20 cellular contexts compared by ENCODE assay signal in the genomic region with DNA sequence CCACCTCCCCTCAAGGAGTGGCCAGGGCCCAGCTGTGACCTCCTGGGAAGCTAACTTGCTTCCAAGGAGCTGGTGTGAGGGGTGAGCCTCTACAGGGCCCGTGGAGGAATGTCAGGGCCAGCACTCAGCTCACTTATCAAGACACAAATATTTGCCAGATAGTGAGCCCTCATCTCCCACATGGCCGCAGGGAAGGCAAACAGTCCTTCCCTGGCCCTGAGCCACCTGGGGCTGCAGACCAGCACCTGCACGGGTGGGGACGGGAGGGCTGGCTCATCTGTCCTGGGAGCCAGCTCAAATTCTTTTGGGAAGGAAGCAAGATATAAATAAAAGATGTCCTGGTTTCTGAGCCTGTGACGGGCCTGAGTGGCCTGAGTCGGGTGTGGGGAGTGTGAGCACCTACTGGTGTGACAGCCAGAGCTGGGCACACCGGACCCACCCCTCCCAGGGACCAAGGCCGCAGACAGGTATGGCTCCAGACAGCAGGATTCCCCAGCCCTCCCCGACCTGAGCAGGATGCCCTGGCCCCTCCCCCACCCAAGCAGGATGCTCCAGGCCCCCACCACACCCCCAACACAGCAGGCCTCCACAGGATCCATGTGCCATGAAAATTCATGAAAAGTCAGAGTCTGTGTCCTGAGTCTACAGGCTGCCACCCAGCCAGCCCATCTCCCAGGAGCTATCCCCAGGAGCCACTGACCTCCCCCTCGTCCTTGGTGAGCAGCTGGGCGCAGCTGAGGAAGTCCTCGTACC.
DNase-seq lines count a peak whose midpoint lies in the region; ATAC-seq, FAIRE-seq and TF ChIP-seq lines count a peak whose summit lies in the region.
"Had no signal": no experiment of that assay in that cellular context is flagged by ENCODE, and none has a peak within 500 bp of the region (broad histone marks: within the 10 kb centered on the region; RNA-seq: fewer than 3 reads in every experiment).

No MANE protein-coding gene starts in this region.

- CTCF ChIA-PET in K562 (lab: Yijun Ruan, JAX; ENCODE audit: low intra/inter-chr PET ratio), result no interaction called here

- TF ChIP-seq RAD21 in K562 (CRISPR knock-in tag; conservative IDR thresholded peaks at IDR 0.05 in 1 of 2, IDR thresholded peaks at IDR 0.05 in 1 of 2), result no peak

- no peak for ATAC-seq in activated T-cell treated with anti-CD3 and anti-CD28 coated beads, Interleukin-2, amount 50 U/mL, for 4 hours
- ATAC-seq in K562, result no peak; the same call in 1 of the 3 replicates
- ATAC-seq in naive thymus-derived CD8-positive, alpha-beta T cell, result no peak
- ATAC-seq: activated naive CD8-positive, alpha-beta T cell treated with anti-CD3 and anti-CD28 coated beads, Interleukin-2, amount 50 U/mL, for 24 hours had no signal

- no peak overlapping the region for H3K4me3 ChIP-seq in K562
- H3K4me3 ChIP-seq: suprapubic skin had no signal

- TF ChIP-seq CTCF in K562 (IDR thresholded peaks at IDR 0.05 in 2 of 3, conservative IDR thresholded peaks at IDR 0.05 in 1 of 3; ENCODE audit: insufficient read depth in 2 of 3, low read depth in 1 of 3, low read length in 3 of 3), result no peak
- no peak for TF ChIP-seq CTCF in mesothelial cell of epicardium (IDR thresholded peaks at IDR 0.05; ENCODE audit: unreplicated experiment)
- TF ChIP-seq CTCF in type B pancreatic cell (conservative IDR thresholded peaks at IDR 0.05), result no peak

- peak overlapping the region in 1 of 2 experiments; percentile 82; a peak in 2 of 4 replicates for H3K9ac ChIP-seq in K562 (ENCODE audit: insufficient read depth in 1 of 2, low read depth in 2 of 2, low read length in 2 of 2)

- H4K20me1 ChIP-seq in K562 (replicated peaks; ENCODE audit: control insufficient read depth, insufficient read depth, low read length), result no peaks in the 10 kb centered on the region

- peaks cover 37 to 74% of the 10 kb centered on the region in 2 experiments for H3K4me1 ChIP-seq in K562 (replicated peaks in 1 of 2; ENCODE audit: control insufficient read depth in 2 of 2, insufficient read depth in 2 of 2, low read length in 2 of 2)
- H3K4me1 ChIP-seq: suprapubic skin had no signal

- no peaks in the 10 kb centered on the region for H3K36me3 Mint-ChIP-seq in activated T-cell treated with anti-CD3 and anti-CD28 coated beads, Interleukin-2, amount 50 U/mL, for 24 hours (ENCODE audit: low read depth)
- H3K36me3 Mint-ChIP-seq in activated T-cell treated with anti-CD3 and anti-CD28 coated beads, Interleukin-2, amount 50 U/mL, for 4 hours (ENCODE audit: insufficient read depth), result no peaks in the 10 kb centered on the region
- no peaks in the 10 kb centered on the region for H3K36me3 Mint-ChIP-seq in mesothelial cell of epicardium
- no peaks in the 10 kb centered on the region for H3K36me3 Mint-ChIP-seq in type B pancreatic cell
- H3K36me3 Mint-ChIP-seq in naive thymus-derived CD8-positive, alpha-beta T cell, result no peaks in the 10 kb centered on the region
- H3K36me3 Mint-ChIP-seq: immature natural killer cell had no signal

- POLR2A ChIA-PET in K562 (lab: Yijun Ruan, JAX), result interaction anchor here (0.6 to 3.0 kb wide), 6 partner anchors 9 to 167 kb away, joined by 3 to 17 read pairs (median 4); no protein-coding TSS in a partner anchor
- POLR2A ChIA-PET in naive thymus-derived CD8-positive, alpha-beta T cell (lab: Charles Lee), result no interaction called here

- 69% methylated on average over 12 of the region's 12 CpGs for WGBS in K562 (ENCODE audit: insufficient coverage, low coverage, missing lambda C conversion rate)

- H2AFZ ChIP-seq in K562 (ENCODE audit: low read depth, low read length), result no peak overlapping the region

- no peaks in the 10 kb centered on the region for H3K4me1 Mint-ChIP-seq in activated T-cell treated with anti-CD3 and anti-CD28 coated beads, Interleukin-2, amount 50 U/mL, for 24 hours (ENCODE audit: low read depth)
- H3K4me1 Mint-ChIP-seq in activated T-cell treated with anti-CD3 and anti-CD28 coated beads, Interleukin-2, amount 50 U/mL, for 4 hours (ENCODE audit: low read depth), result no peaks in the 10 kb centered on the region
- H3K4me1 Mint-ChIP-seq in mesothelial cell of epicardium (peaks cover 42% of the 10 kb centered on the region), type B pancreatic cell (ENCODE audit: unreplicated experiment) (no peaks in the 10 kb centered on the region)
- H3K4me1 Mint-ChIP-seq in naive thymus-derived CD8-positive, alpha-beta T cell, result peaks cover 0 to 3% (median 0%) of the 10 kb centered on the region in 4 donors
- H3K4me1 Mint-ChIP-seq: activated naive CD8-positive, alpha-beta T cell treated with anti-CD3 and anti-CD28 coated beads, Interleukin-2, amount 50 U/mL, for 24 hours; central memory CD8-positive, alpha-beta T cell; immature natural killer cell had no signal

- no peak for FAIRE-seq in K562 (lab: Jason Lieb, UNC)
- FAIRE-seq: endothelial cell of umbilical vein had no signal

- H3K36me3 ChIP-seq in K562 (ENCODE audit: control insufficient read depth, insufficient read depth, low read length), result peaks cover 65% of the 10 kb centered on the region; the same call in 2 of the 3 replicates

- peaks cover 12% of the 10 kb centered on the region; the same call in 1 of the 3 replicates for H3K79me2 ChIP-seq in K562 (ENCODE audit: control insufficient read depth, insufficient read depth, low read length)

- H3K9me1 ChIP-seq in K562 (ENCODE audit: control insufficient read depth, insufficient read depth, low read length), result no peaks in the 10 kb centered on the region

- no peak overlapping the region for H3K4me3 Mint-ChIP-seq in activated T-cell treated with anti-CD3 and anti-CD28 coated beads, Interleukin-2, amount 50 U/mL, for 24 hours
- H3K4me3 Mint-ChIP-seq in activated T-cell treated with anti-CD3 and anti-CD28 coated beads, Interleukin-2, amount 50 U/mL, for 4 hours, result no peak overlapping the region
- H3K4me3 Mint-ChIP-seq in mesothelial cell of epicardium, result no peak overlapping the region
- H3K4me3 Mint-ChIP-seq in type B pancreatic cell, result no peak overlapping the region
- no peak overlapping the region for H3K4me3 Mint-ChIP-seq in naive thymus-derived CD8-positive, alpha-beta T cell
- H3K4me3 Mint-ChIP-seq: activated naive CD8-positive, alpha-beta T cell treated with anti-CD3 and anti-CD28 coated beads, Interleukin-2, amount 50 U/mL, for 24 hours; central memory CD8-positive, alpha-beta T cell; immature natural killer cell had no signal

- peak; percentile 14 for DNase-seq in activated T-cell treated with anti-CD3 and anti-CD28 coated beads, Interleukin-2, amount 50 U/mL, for 24 hours
- no peak for DNase-seq in activated T-cell treated with anti-CD3 and anti-CD28 coated beads, Interleukin-2, amount 50 U/mL, for 4 hours
- DNase-seq in K562 (ENCODE audit: extremely low read depth in 1 of 4, low spot score in 3 of 4), result no peak
- DNase-seq in mesothelial cell of epicardium (ENCODE audit: low spot score in 2 of 2, unreplicated experiment in 2 of 2), result peak in 1 of 2 experiments; percentile 62
- peak; percentile 64 for DNase-seq in type B pancreatic cell (ENCODE audit: extremely low spot score, unreplicated experiment)
- DNase-seq in naive thymus-derived CD8-positive, alpha-beta T cell, result no peak
- no peak for DNase-seq in COLO829 (ENCODE audit: low spot score)
- no peak for DNase-seq in SKM-1 treated with dmso at 0.1 percent for 144 hours (lab: John Stamatoyannopoulos, UW; ENCODE audit: unreplicated experiment)
- DNase-seq: ACHN; activated CD4-positive, alpha-beta T cell treated with anti-CD3 and anti-CD28 coated beads for 1 hour; activated naive CD8-positive, alpha-beta T cell treated with anti-CD3 and anti-CD28 coated beads, Interleukin-2, amount 50 U/mL, for 24 hours; activated T-cell treated with anti-CD3 and anti-CD28 coated beads for 4 hours; GDM1; immature natural killer cell; NCI-H2081; NCI-H526 treated with DMSO at 0.1 percent for 48 hours; T-helper 1 cell had no signal

- intact Hi-C loops in K562 (cut with micrococcal nuclease), result no loop called here

- no peaks in the 10 kb centered on the region for H3K9me3 Mint-ChIP-seq in activated T-cell treated with anti-CD3 and anti-CD28 coated beads, Interleukin-2, amount 50 U/mL, for 24 hours
- no peaks in the 10 kb centered on the region for H3K9me3 Mint-ChIP-seq in activated T-cell treated with anti-CD3 and anti-CD28 coated beads, Interleukin-2, amount 50 U/mL, for 4 hours
- no peaks in the 10 kb centered on the region for H3K9me3 Mint-ChIP-seq in mesothelial cell of epicardium
- no peaks in the 10 kb centered on the region for H3K9me3 Mint-ChIP-seq in type B pancreatic cell
- no peaks in the 10 kb centered on the region for H3K9me3 Mint-ChIP-seq in naive thymus-derived CD8-positive, alpha-beta T cell
- H3K9me3 Mint-ChIP-seq: activated naive CD8-positive, alpha-beta T cell treated with anti-CD3 and anti-CD28 coated beads, Interleukin-2, amount 50 U/mL, for 24 hours; central memory CD8-positive, alpha-beta T cell; immature natural killer cell had no signal

- H3K27me3 Mint-ChIP-seq in activated T-cell treated with anti-CD3 and anti-CD28 coated beads, Interleukin-2, amount 50 U/mL, for 24 hours, result peaks cover 5% of the 10 kb centered on the region
- peaks cover 10% of the 10 kb centered on the region for H3K27me3 Mint-ChIP-seq in activated T-cell treated with anti-CD3 and anti-CD28 coated beads, Interleukin-2, amount 50 U/mL, for 4 hours (ENCODE audit: low read depth)
- H3K27me3 Mint-ChIP-seq in mesothelial cell of epicardium (ENCODE audit: low read depth) (no peaks in the 10 kb centered on the region), type B pancreatic cell (no peaks in the 10 kb centered on the region)
- peaks cover 0 to 17% (median 11%) of the 10 kb centered on the region in 5 donors for H3K27me3 Mint-ChIP-seq in naive thymus-derived CD8-positive, alpha-beta T cell
- H3K27me3 Mint-ChIP-seq: activated naive CD8-positive, alpha-beta T cell treated with anti-CD3 and anti-CD28 coated beads, Interleukin-2, amount 50 U/mL, for 24 hours had no signal

- no peak overlapping the region for H3K4me2 ChIP-seq in K562 (ENCODE audit: insufficient read depth, low read length)

- no peaks in the 10 kb centered on the region for H3K9me3 ChIP-seq in K562 (replicated peaks; ENCODE audit: control insufficient read depth, insufficient read depth, low read depth, low read length)
- H3K9me3 ChIP-seq: suprapubic skin had no signal

- TF ChIP-seq EP300 in K562 (IDR thresholded peaks at IDR 0.05; ENCODE audit: low read length), result no peak

- in situ Hi-C loops in K562 (cut with MboI), result no loop called here

- H3K27ac ChIP-seq in K562 (ENCODE audit: extremely low read depth, low read depth, low read length), result peak overlapping the region; percentile 9; the same call in 2 of the 3 replicates
- H3K27ac ChIP-seq: suprapubic skin had no signal

- BruUV-seq in K562 (replicated peaks; lab: Mats Ljungman, UMichigan), result no TSS peak

- no peaks in the 10 kb centered on the region for H3K27me3 ChIP-seq in K562 (ENCODE audit: control insufficient read depth in 2 of 2, insufficient read depth in 2 of 2, low read length in 2 of 2)
- H3K27me3 ChIP-seq: suprapubic skin had no signal

- no peak overlapping the region for H3K27ac Mint-ChIP-seq in activated T-cell treated with anti-CD3 and anti-CD28 coated beads, Interleukin-2, amount 50 U/mL, for 24 hours
- H3K27ac Mint-ChIP-seq in mesothelial cell of epicardium (peak overlapping the region; percentile 93), type B pancreatic cell (peak overlapping the region; percentile 18)
- no peak overlapping the region for H3K27ac Mint-ChIP-seq in naive thymus-derived CD8-positive, alpha-beta T cell
- H3K27ac Mint-ChIP-seq: activated naive CD8-positive, alpha-beta T cell treated with anti-CD3 and anti-CD28 coated beads, Interleukin-2, amount 50 U/mL, for 24 hours; immature natural killer cell had no signal

- TF ChIP-seq POLR2A in K562 (conservative IDR thresholded peaks at IDR 0.05), result no peak

Comparison
In these comparisons a context has a peak if more than half of its experiments do, and no peak if none do; other contexts are left out.
1. DNase-seq: peak in activated T-cell treated with anti-CD3 and anti-CD28 coated beads, Interleukin-2, amount 50 U/mL, for 24 hours (single experiment) and type B pancreatic cell (single experiment); none in activated T-cell treated with anti-CD3 and anti-CD28 coated beads, Interleukin-2, amount 50 U/mL, for 4 hours (single experiment), K562 (0 of 4), naive thymus-derived CD8-positive, alpha-beta T cell (0 of 10), COLO829 (single experiment) and SKM-1 treated with dmso at 0.1 percent for 144 hours (single experiment).
2. H3K27ac Mint-ChIP-seq: peak in mesothelial cell of epicardium (single experiment) and type B pancreatic cell (single experiment); none in activated T-cell treated with anti-CD3 and anti-CD28 coated beads, Interleukin-2, amount 50 U/mL, for 24 hours (single experiment) and naive thymus-derived CD8-positive, alpha-beta T cell (0 of 10).